In genomic region chr15:80750591-80750990, GRCh38 we compare ENCODE assay signal across 20 cellular contexts. TPM values are rescaled to one million over a fixed set of nuclear protein-coding genes. Genes with fewer than 3 reads are reported as not detected.
A peak's percentile ranks its signal among the peaks of the same experiment; 100 is the strongest.
DNase-seq lines count a peak whose midpoint lies in the region; ATAC-seq and TF ChIP-seq lines count a peak whose summit lies in the region.
"Had no signal": no experiment of that assay in that cellular context is flagged by ENCODE, and none has a peak within 500 bp of the region (broad histone marks: within the 10 kb centered on the region; RNA-seq: fewer than 3 reads in every experiment).

No MANE protein-coding gene starts in this region.

- peaks cover 2% of the 10 kb centered on the region for H3K9me3 Mint-ChIP-seq in Calu3 (ENCODE audit: low read depth, unreplicated experiment)
- peaks cover 7% of the 10 kb centered on the region for H3K9me3 Mint-ChIP-seq in activated T-cell treated with anti-CD3 and anti-CD28 coated beads, Interleukin-2, amount 50 U/mL, for 4 hours

- CTCF ChIA-PET in Calu3 (lab: Charles Lee), result interaction anchor here (0.7 kb wide), 1 partner anchor 12 kb away, joined by 5 read pairs; no protein-coding TSS in a partner anchor

- no peak for TF ChIP-seq CTCF in Calu3 (IDR thresholded peaks at IDR 0.05; ENCODE audit: unreplicated experiment)
- TF ChIP-seq CTCF in left lung (IDR thresholded peaks at IDR 0.05), result no peak
- no peak for TF ChIP-seq CTCF in breast epithelium (IDR thresholded peaks at IDR 0.05)

- peaks cover 16% of the 10 kb centered on the region for H3K4me1 Mint-ChIP-seq in Calu3 (ENCODE audit: low read depth, unreplicated experiment)
- H3K4me1 Mint-ChIP-seq in activated T-cell treated with anti-CD3 and anti-CD28 coated beads, Interleukin-2, amount 50 U/mL, for 4 hours (ENCODE audit: low read depth), result peaks cover 1% of the 10 kb centered on the region
- H3K4me1 Mint-ChIP-seq: CD14-positive monocyte, IgD-negative memory B cell had no signal

- no peak overlapping the region for H3K27ac Mint-ChIP-seq in Calu3 (ENCODE audit: unreplicated experiment)
- H3K27ac Mint-ChIP-seq: CD14-positive monocyte, IgD-negative memory B cell had no signal

- H3K36me3 Mint-ChIP-seq in Calu3 (ENCODE audit: insufficient read depth, unreplicated experiment), result peaks cover 32% of the 10 kb centered on the region
- peaks cover 4% of the 10 kb centered on the region for H3K36me3 Mint-ChIP-seq in activated T-cell treated with anti-CD3 and anti-CD28 coated beads, Interleukin-2, amount 50 U/mL, for 4 hours (ENCODE audit: insufficient read depth)

- no peak for TF ChIP-seq POLR2A in breast epithelium (IDR thresholded peaks at IDR 0.05)

- peaks cover 0 to 32% of the 10 kb centered on the region in 2 donors for H3K36me3 ChIP-seq in left lung
- H3K36me3 ChIP-seq in breast epithelium, result no peaks in the 10 kb centered on the region

- H3K4me3 ChIP-seq in left lung (no peak overlapping the region), breast epithelium (no peak overlapping the region)
- H3K4me3 ChIP-seq: HAP-1 had no signal

- no peaks in the 10 kb centered on the region for H3K27me3 ChIP-seq in left lung
- H3K27me3 ChIP-seq in breast epithelium, result no peaks in the 10 kb centered on the region

- intact Hi-C loops in Calu3 (cut with micrococcal nuclease; ENCODE audit: unreplicated experiment), result no loop called here
- intact Hi-C loops in left lung (cut with DNase I), result no loop called here
- intact Hi-C loops in breast epithelium (cut with DNase I; ENCODE audit: low total_unique reads), result no loop called here

- H3K4me3 Mint-ChIP-seq in Calu3 (ENCODE audit: low read depth, unreplicated experiment), result no peak overlapping the region
- H3K4me3 Mint-ChIP-seq in activated T-cell treated with anti-CD3 and anti-CD28 coated beads, Interleukin-2, amount 50 U/mL, for 4 hours, result no peak overlapping the region
- H3K4me3 Mint-ChIP-seq: CD14-positive monocyte, IgD-negative memory B cell had no signal

- H3K4me1 ChIP-seq in left lung, result peaks cover 0 to 28% of the 10 kb centered on the region in 2 donors
- no peaks in the 10 kb centered on the region for H3K4me1 ChIP-seq in breast epithelium

- peak; percentile 69 for ATAC-seq in left lung
- ATAC-seq in GM18502 (IDR thresholded peaks at IDR 0.05; ENCODE audit: poor library complexity, unreplicated experiment), result no peak
- ATAC-seq in activated T-cell treated with anti-CD3 and anti-CD28 coated beads, Interleukin-2, amount 50 U/mL, for 4 hours, result no peak

- TSS peak; percentile 11 for BruUV-seq in Calu3 (replicated peaks; lab: Mats Ljungman, UMichigan)

- H3K27me3 Mint-ChIP-seq in Calu3 (ENCODE audit: unreplicated experiment), result no peaks in the 10 kb centered on the region
- H3K27me3 Mint-ChIP-seq in activated T-cell treated with anti-CD3 and anti-CD28 coated beads, Interleukin-2, amount 50 U/mL, for 4 hours (ENCODE audit: low read depth), result no peaks in the 10 kb centered on the region

- H3K9me3 ChIP-seq in left lung (no peaks in the 10 kb centered on the region), breast epithelium (no peaks in the 10 kb centered on the region)
- H3K9me3 ChIP-seq: HAP-1 had no signal

- no peak overlapping the region for H3K27ac ChIP-seq in left lung
- no peak overlapping the region for H3K27ac ChIP-seq in breast epithelium
- H3K27ac ChIP-seq: HL-60 had no signal

- DNase-seq in Calu3 (no peak), astrocyte of the hippocampus (ENCODE audit: low read depth, low spot score) (peak; percentile 94), left lung (no peak), putamen (ENCODE audit: low spot score) (peak; percentile 42), breast epithelium (ENCODE audit: low spot score in 2 of 2) (no peak)
- DNase-seq in activated T-cell treated with anti-CD3 and anti-CD28 coated beads, Interleukin-2, amount 50 U/mL, for 4 hours, result no peak
- DNase-seq in NK-92 treated with Interleukin-12 subunit alpha and Interleukin-12 subunit beta, amount 100 ng/mL, for 24 hours (lab: John Stamatoyannopoulos, UW), result no peak
- DNase-seq: COR-L47, DMS153, Kasumi-1, MM.1S, NCI-H1092 treated with DMSO at 0.1 percent for 48 hours, NCI-H1694, NCI-H510A treated with DMSO at 0.1 percent for 48 hours, Right ventricle myocardium superior had no signal

RNA-seq across cellular contexts. Expression of gene CEMIP, which starts 28.6 kb away (rescaled TPM):
- total RNA-seq in Calu3 (2022) (1.8 and 4.1 TPM in 2 replicates), left lung (10 to 100 TPM; 12.4 to 31.8 TPM), breast epithelium (under 1 TPM; under 0.01 to 0.66 (median 0.59) TPM)
- under 1 TPM; 0.30 to 0.51 (median 0.37) TPM for total RNA-seq in activated T-cell treated with anti-CD3 and anti-CD28 coated beads, Interleukin-2, amount 50 U/mL, for 4 hours
- total RNA-seq: Right ventricle myocardium superior had no signal

RNA-seq across cellular contexts. Expression of gene ABHD17C, which starts 55.5 kb away (rescaled TPM):
- total RNA-seq in Calu3 (2022) (69.4 and 69.7 TPM in 2 replicates), left lung (10 to 100 TPM; 32.2 to 33.4 TPM), breast epithelium (1 to 10 TPM; 1.3 to 5.2 (median 5.1) TPM)
- total RNA-seq in activated T-cell treated with anti-CD3 and anti-CD28 coated beads, Interleukin-2, amount 50 U/mL, for 4 hours, result 1 to 10 TPM; 5.3 to 7.2 (median 5.8) TPM

Comparison
In these comparisons a context has a peak if more than half of its experiments do, and no peak if none do; other contexts are left out.
1. DNase-seq: peak in astrocyte of the hippocampus (single experiment) and putamen (single experiment); none in Calu3 (single experiment), left lung (0 of 2), breast epithelium (0 of 2), activated T-cell treated with anti-CD3 and anti-CD28 coated beads, Interleukin-2, amount 50 U/mL, for 4 hours (single experiment) and NK-92 treated with Interleukin-12 subunit alpha and Interleukin-12 subunit beta, amount 100 ng/mL, for 24 hours (single experiment).